In the genomic region with DNA sequence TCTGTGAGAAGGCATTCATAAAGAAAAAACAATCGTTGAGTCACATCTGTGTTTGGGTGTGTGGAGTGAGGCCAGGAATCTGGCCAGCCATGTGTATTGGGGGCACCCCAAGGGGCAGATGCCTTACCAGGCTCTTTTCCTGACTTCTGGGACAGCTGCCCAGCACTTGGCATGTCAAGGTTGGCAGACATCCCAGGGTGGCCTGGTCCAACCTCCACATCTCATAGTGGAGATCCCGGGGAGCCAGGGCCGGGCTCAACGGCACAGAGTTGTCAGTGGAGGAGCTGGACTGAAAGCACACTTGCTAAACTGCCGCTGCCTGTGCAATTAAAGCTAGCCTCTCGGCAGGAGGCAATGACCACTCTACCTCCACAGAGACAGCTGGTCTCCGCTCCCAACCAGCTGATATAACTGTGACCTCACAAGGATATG, we compare ENCODE assay signal across 9 cellular contexts.
DNase-seq lines count a peak whose midpoint lies in the region; ATAC-seq and TF ChIP-seq lines count a peak whose summit lies in the region.
"Had no signal": no experiment of that assay in that cellular context is flagged by ENCODE, and none has a peak within 500 bp of the region (broad histone marks: within the 10 kb centered on the region; RNA-seq: fewer than 3 reads in every experiment).

No MANE protein-coding gene starts in this region.

- peaks cover 31% of the 10 kb centered on the region for H3K27me3 Mint-ChIP-seq in nephron progenitor cell (ENCODE audit: low read depth, poor library complexity)
- H3K27me3 Mint-ChIP-seq: CD4-positive, alpha-beta memory T cell had no signal

- WGBS in esophagus muscularis mucosa: 38% methylated on average over 3 of the region's 7 CpGs

- TF ChIP-seq POLR2A in esophagus muscularis mucosa (IDR thresholded peaks at IDR 0.05; ENCODE audit: low read depth) (no peak), GM18505 (IDR thresholded peaks at IDR 0.05; ENCODE audit: borderline replicate concordance, extremely low read depth, insufficient read depth, insufficient read length) (no peak)

- peaks cover 54% of the 10 kb centered on the region for H3K4me1 Mint-ChIP-seq in nephron progenitor cell

- ATAC-seq in GM18505 (IDR thresholded peaks at IDR 0.05; ENCODE audit: unreplicated experiment): no peak
- no peak for ATAC-seq in HG02571 (IDR thresholded peaks at IDR 0.05; ENCODE audit: unreplicated experiment)

- intact Hi-C loops in esophagus muscularis mucosa (cut with DNase I): no loop called here

- peak overlapping the region; percentile 8 to 58 (median 52) for H3K27ac ChIP-seq in esophagus muscularis mucosa (replicated peaks in 1 of 4)

- peaks cover 21 to 22% (median 22%) of the 10 kb centered on the region in 4 donors for H3K4me1 ChIP-seq in esophagus muscularis mucosa

- no peaks in the 10 kb centered on the region for H3K36me3 Mint-ChIP-seq in nephron progenitor cell (ENCODE audit: low read depth)
- H3K36me3 Mint-ChIP-seq: CD4-positive, alpha-beta memory T cell had no signal

- no peak overlapping the region for H3K4me3 ChIP-seq in esophagus muscularis mucosa

- no peaks in the 10 kb centered on the region for H3K9me3 ChIP-seq in esophagus muscularis mucosa

- TF ChIP-seq CTCF in esophagus muscularis mucosa (IDR thresholded peaks at IDR 0.05) (no peak), nephron progenitor cell (IDR thresholded peaks at IDR 0.05) (no peak)

- H3K9me3 Mint-ChIP-seq in nephron progenitor cell: peaks cover 5% of the 10 kb centered on the region
- H3K9me3 Mint-ChIP-seq: CD4-positive, alpha-beta memory T cell had no signal

- H3K27ac Mint-ChIP-seq in nephron progenitor cell: peak overlapping the region; percentile 44

- no peak for TF ChIP-seq EP300 in esophagus muscularis mucosa (IDR thresholded peaks at IDR 0.05)

- H3K36me3 ChIP-seq in esophagus muscularis mucosa: no peaks in the 10 kb centered on the region

- peak overlapping the region; percentile 15 for H3K4me3 Mint-ChIP-seq in nephron progenitor cell
- H3K4me3 Mint-ChIP-seq: CD4-positive, alpha-beta memory T cell had no signal

- H3K27me3 ChIP-seq in esophagus muscularis mucosa: no peaks in the 10 kb centered on the region

- DNase-seq in DMS 273 (lab: John Stamatoyannopoulos, UW; ENCODE audit: unreplicated experiment): peak; percentile 96
- peak; percentile 1 for DNase-seq in NCI-H774 (lab: John Stamatoyannopoulos, UW)
- peak; percentile 91 for DNase-seq in esophagus muscularis mucosa (ENCODE audit: extremely low spot score)
- DNase-seq in nephron progenitor cell: no peak
- no peak for DNase-seq in D341Med (ENCODE audit: low spot score)
- DNase-seq in NCI-H187 (lab: John Stamatoyannopoulos, UW): no peak
- DNase-seq: CD4-positive, alpha-beta memory T cell had no signal

Comparison
In these comparisons a context has a peak if more than half of its experiments do, and no peak if none do; other contexts are left out.
1. DNase-seq: peak in DMS 273 (single experiment), NCI-H774 (single experiment) and esophagus muscularis mucosa (single experiment); none in nephron progenitor cell (single experiment), D341Med (single experiment) and NCI-H187 (0 of 2).